ENCODE assay signal across 28 cellular contexts in the genomic region with DNA sequence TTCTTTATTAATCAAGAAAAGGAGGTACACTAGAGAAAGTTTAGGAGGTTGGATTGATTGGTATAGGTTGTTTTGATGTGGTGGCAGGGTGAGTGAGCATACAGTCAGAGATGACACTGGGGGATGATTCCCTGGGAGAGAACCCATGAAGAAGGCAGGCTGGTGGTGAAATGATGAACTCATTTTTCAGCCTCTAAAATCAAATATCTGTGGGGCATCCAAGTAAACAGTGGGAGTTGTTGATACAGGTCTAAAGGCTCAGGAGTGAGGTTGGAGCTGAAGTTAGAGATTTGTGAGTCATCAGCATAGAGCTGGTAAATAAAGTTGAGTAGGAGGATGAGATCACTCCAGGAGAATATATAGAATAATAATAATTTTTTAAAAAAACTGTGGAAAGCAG. TPM values are rescaled to one million over a fixed set of nuclear protein-coding genes. Genes with fewer than 3 reads are reported as not detected.
A peak's percentile ranks its signal among the peaks of the same experiment; 100 is the strongest.
DNase-seq lines count a peak whose midpoint lies in the region; ATAC-seq, FAIRE-seq and TF ChIP-seq lines count a peak whose summit lies in the region.
"Had no signal": no experiment of that assay in that cellular context is flagged by ENCODE, and none has a peak within 500 bp of the region (broad histone marks: within the 10 kb centered on the region; RNA-seq: fewer than 3 reads in every experiment).

No MANE protein-coding gene starts in this region.

- DNase-seq in AG04450 (ENCODE audit: low read depth, low spot score) (peak; percentile 7), GM23248 (peak; percentile 33), RWPE2 (ENCODE audit: low spot score) (no peak), foreskin keratinocyte (peak; percentile 71 to 81), urothelium cell line (ENCODE audit: low spot score) (no peak), NCI-H1105 treated with DMSO at 0.1 percent for 48 hours (lab: John Stamatoyannopoulos, UW) (no peak), LoVo (ENCODE audit: low spot score) (no peak)
- DNase-seq: ACHN; activated CD4-positive, alpha-beta T cell treated with anti-CD3 and anti-CD28 coated beads, Interleukin-2, amount 10 ng/mL, durations not matched to agents 24 days and 14 days; activated CD8-positive, alpha-beta memory T cell treated with anti-CD3 and anti-CD28 coated beads, Interleukin-2, amount 10 ng/mL, durations not matched to agents 7 days and 5 days; activated naive CD8-positive, alpha-beta T cell treated with anti-CD3 and anti-CD28 coated beads, Interleukin-2, amount 10 ng/mL, durations not matched to agents 7 days and 5 days; heart right ventricle; immature natural killer cell; lower lobe of right lung; NCI-H1048; NCI-H2029 treated with DMSO at 0.1 percent for 48 hours; RPMI8226; SK-N-SH; T-helper 2 cell; uterus had no signal

- ATAC-seq in RWPE2 (ENCODE audit: low read depth), result peak; percentile 91
- peak; percentile 92 for ATAC-seq in foreskin keratinocyte
- ATAC-seq in GM21390 (IDR thresholded peaks at IDR 0.05; ENCODE audit: unreplicated experiment), result no peak
- ATAC-seq: activated CD8-positive, alpha-beta memory T cell treated with anti-CD3 and anti-CD28 coated beads, Interleukin-2, amount 10 ng/mL, durations not matched to agents 7 days and 5 days; lower lobe of right lung; stimulated activated effector memory CD8-positive, alpha-beta T cell treated with anti-CD3 and anti-CD28 coated beads, Interleukin-12 subunit alpha, Interleukin-12 subunit beta, amount 100 ng/mL, for 72 hours had no signal

- H3K4me1 ChIP-seq in GM23248 (ENCODE audit: insufficient read depth) (no peaks in the 10 kb centered on the region), RWPE2 (ENCODE audit: insufficient read depth, poor library complexity, severe bottlenecking) (no peaks in the 10 kb centered on the region), foreskin keratinocyte (no peaks in the 10 kb centered on the region)
- H3K4me1 ChIP-seq: lower lobe of right lung, uterus had no signal

- H3K4me3 ChIP-seq in AG04450 (ENCODE audit: low read depth, low read length), result no peak overlapping the region
- H3K4me3 ChIP-seq in GM23248, result no peak overlapping the region
- no peak overlapping the region for H3K4me3 ChIP-seq in RWPE2 (ENCODE audit: severe bottlenecking)
- H3K4me3 ChIP-seq: cardiac muscle cell, heart right ventricle, lower lobe of right lung, neural progenitor cell, uterus had no signal

- H3K27ac ChIP-seq in AG04450 (ENCODE audit: low read depth, low read length), result no peak overlapping the region
- no peak overlapping the region for H3K27ac ChIP-seq in GM23248
- H3K27ac ChIP-seq in RWPE2 (ENCODE audit: poor library complexity, severe bottlenecking), result no peak overlapping the region
- H3K27ac ChIP-seq in foreskin keratinocyte, result no peak overlapping the region
- H3K27ac ChIP-seq: C4-2B, cardiac muscle cell, lower lobe of right lung, neural progenitor cell, uterus, VCaP had no signal

- POLR2A ChIA-PET in AG04450 (lab: Yijun Ruan, JAX), result no interaction called here

- CTCF ChIA-PET in AG04450 (lab: Charles Lee), result no interaction called here

- no peak overlapping the region for H3K4me2 ChIP-seq in GM23248 (ENCODE audit: unreplicated experiment)
- H3K4me2 ChIP-seq: SK-N-SH had no signal

- no peaks in the 10 kb centered on the region for H3K9me2 ChIP-seq in GM23248 (ENCODE audit: insufficient read depth)
- H3K9me2 ChIP-seq: SK-N-SH had no signal

- H2AFZ ChIP-seq in GM23248, result no peak overlapping the region
- H2AFZ ChIP-seq: neural progenitor cell had no signal

- H3F3A ChIP-seq in GM23248 (ENCODE audit: insufficient read depth), result no peaks in the 10 kb centered on the region

- no peaks in the 10 kb centered on the region for H4K20me1 ChIP-seq in GM23248 (ENCODE audit: insufficient read depth)

- no peak for FAIRE-seq in urothelium cell line (lab: Jason Lieb, UNC)
- FAIRE-seq: G401.6, HTR-8/SVneo had no signal

- H3K36me3 ChIP-seq in GM23248 (ENCODE audit: low read depth), result no peaks in the 10 kb centered on the region
- H3K36me3 ChIP-seq in RWPE2 (ENCODE audit: low read depth), result no peaks in the 10 kb centered on the region
- H3K36me3 ChIP-seq: cardiac muscle cell, heart right ventricle, lower lobe of right lung, neural progenitor cell, uterus had no signal

- H3K9ac ChIP-seq in GM23248, result no peak overlapping the region
- H3K9ac ChIP-seq: neural progenitor cell, SK-N-SH had no signal

- no peaks in the 10 kb centered on the region for H3K79me2 ChIP-seq in GM23248 (ENCODE audit: insufficient read depth)

- no peak for TF ChIP-seq CTCF in AG04450 (IDR thresholded peaks at IDR 0.05; ENCODE audit: low read depth, low read length)
- TF ChIP-seq CTCF in RWPE2 (IDR thresholded peaks at IDR 0.05; ENCODE audit: poor library complexity, severe bottlenecking), result no peak
- TF ChIP-seq CTCF in foreskin keratinocyte (conservative IDR thresholded peaks at IDR 0.05), result no peak

- in situ Hi-C loops in GM23248 (cut with MboI), result no loop called here

- no peaks in the 10 kb centered on the region for H3K27me3 ChIP-seq in AG04450 (ENCODE audit: control insufficient read depth, insufficient read depth, low read length)
- no peaks in the 10 kb centered on the region for H3K27me3 ChIP-seq in GM23248 (replicated peaks; ENCODE audit: insufficient read depth)
- no peaks in the 10 kb centered on the region for H3K27me3 ChIP-seq in RWPE2 (ENCODE audit: insufficient read depth, poor library complexity, severe bottlenecking)
- H3K27me3 ChIP-seq in foreskin keratinocyte, result no peaks in the 10 kb centered on the region
- H3K27me3 ChIP-seq: cardiac muscle cell, neural progenitor cell had no signal

- no peaks in the 10 kb centered on the region for H3K9me3 ChIP-seq in AG04450 (ENCODE audit: control insufficient read depth, insufficient read depth, low read length)
- H3K9me3 ChIP-seq in GM23248 (ENCODE audit: low read depth), result no peaks in the 10 kb centered on the region
- no peaks in the 10 kb centered on the region for H3K9me3 ChIP-seq in RWPE2 (ENCODE audit: severe bottlenecking)
- H3K9me3 ChIP-seq: heart right ventricle, lower lobe of right lung, SK-N-SH, uterus had no signal

RNA-seq across cellular contexts. Expression of a gene that starts 10.0 kb away (rescaled TPM):
- polyA plus RNA-seq in AG04450 (2011; rRNA removed) (42.6 and 60.8 TPM in 2 replicates), GM23248 (2016; fragmentation: Nextera tagmentation; extraction: Ambion mirVana) (24.3 and 27.9 TPM in 2 replicates), foreskin keratinocyte (4.3 and 5.6 TPM in 2 replicates)
- polyA minus RNA-seq in AG04450 (2011; rRNA and poly(A)+ RNA removed), result 13.5 and 32.5 TPM in 2 replicates
- total RNA-seq in GM23248 (2014; rRNA removed; shearing (Covaris generic)), result 22.6 and 38.1 TPM in 2 replicates
- 11.9 and 12.5 TPM in 2 replicates for total RNA-seq in foreskin keratinocyte

Comparison
In these comparisons a context has a peak if more than half of its experiments do, and no peak if none do; other contexts are left out.
1. DNase-seq: peak in AG04450 (single experiment), GM23248 (single experiment) and foreskin keratinocyte (2 of 2); none in RWPE2 (single experiment), urothelium cell line (single experiment), NCI-H1105 treated with DMSO at 0.1 percent for 48 hours (single experiment) and LoVo (single experiment).